Comparison of ENCODE assay signal across 9 cellular contexts in genomic region chr2:240595381-240596079, GRCh38. TPM values are rescaled to one million over a fixed set of nuclear protein-coding genes. Genes with fewer than 3 reads are reported as not detected.
A peak's percentile ranks its signal among the peaks of the same experiment; 100 is the strongest.
DNase-seq lines count a peak whose midpoint lies in the region; ATAC-seq, FAIRE-seq and TF ChIP-seq lines count a peak whose summit lies in the region.
"Had no signal": no experiment of that assay in that cellular context is flagged by ENCODE, and none has a peak within 500 bp of the region (broad histone marks: within the 10 kb centered on the region; RNA-seq: fewer than 3 reads in every experiment).

No MANE protein-coding gene starts in this region.

- H3K27me3 ChIP-seq in endothelial cell of umbilical vein (ENCODE audit: control insufficient read depth in 2 of 2, insufficient read depth in 2 of 2, low read length in 2 of 2): no peaks in the 10 kb centered on the region

- dilution Hi-C loops in endothelial cell of umbilical vein (cut with MboI; ENCODE audit: extremely low pct_ligation_motif_present, low sequenced_read_pairs): no loop called here

- TF ChIP-seq CTCF in RWPE1 (conservative IDR thresholded peaks at IDR 0.05; ENCODE audit: low read depth) (no peak), endothelial cell of umbilical vein (IDR thresholded peaks at IDR 0.05; ENCODE audit: extremely low read depth in 1 of 2, insufficient read depth in 1 of 2, low read depth in 1 of 2, low read length in 2 of 2) (peak; percentile 10 to 31)

- no TSS peak for BruUV-seq in endothelial cell of umbilical vein (replicated peaks; lab: Mats Ljungman, UMichigan)

- intact Hi-C loops in endothelial cell of umbilical vein (cut with micrococcal nuclease) (no loop called here), posterior vena cava (cut with DNase I) (no loop called here)

- DNase-seq in activated naive CD4-positive, alpha-beta T cell treated with Interleukin-2 at 50 U/mL for 16 hours: peak; percentile 11
- no peak for DNase-seq in activated naive CD4-positive, alpha-beta T cell (lab: John Stamatoyannopoulos, UW)
- DNase-seq in RWPE1 (ENCODE audit: low spot score): no peak
- no peak for DNase-seq in endothelial cell of umbilical vein (ENCODE audit: low read depth, low spot score)
- DNase-seq in posterior vena cava (ENCODE audit: low spot score): peak; percentile 76
- DNase-seq in SW480 (ENCODE audit: low spot score): no peak

- no peaks in the 10 kb centered on the region for H4K20me1 ChIP-seq in endothelial cell of umbilical vein (replicated peaks; ENCODE audit: control insufficient read depth, extremely low read depth, insufficient read depth, low read length)

- POLR2A ChIA-PET in RWPE1 (lab: Yijun Ruan, JAX; ENCODE audit: low non-redundant PET) (no interaction called here), endothelial cell of umbilical vein (lab: Charles Lee) (no interaction called here)

- CTCF ChIA-PET in RWPE1 (lab: Yijun Ruan, JAX) (interaction anchor here (0.6 kb wide), 1 partner anchor 841 kb away, joined by 3 read pairs; no protein-coding TSS in a partner anchor), endothelial cell of umbilical vein (lab: Charles Lee) (interaction anchor here (2.0 kb wide), 1 partner anchor 9 kb away, joined by 5 read pairs; the partner anchor contains the start of gene CAPN10)

- H3K4me2 ChIP-seq in endothelial cell of umbilical vein (ENCODE audit: insufficient read depth, low read length): no peak overlapping the region

- peaks cover 2 to 25% of the 10 kb centered on the region in 2 experiments for H3K36me3 ChIP-seq in endothelial cell of umbilical vein (ENCODE audit: control insufficient read depth in 2 of 2, extremely low read depth in 1 of 2, insufficient read depth in 2 of 2, low read length in 2 of 2)

- no peaks in the 10 kb centered on the region for H3K9me1 ChIP-seq in endothelial cell of umbilical vein (replicated peaks; ENCODE audit: control insufficient read depth, extremely low read depth, insufficient read depth, low read length)

- no peaks in the 10 kb centered on the region for H3K9me3 ChIP-seq in endothelial cell of umbilical vein (replicated peaks; ENCODE audit: control insufficient read depth, insufficient read depth, low read length)

- peaks cover 8% of the 10 kb centered on the region for H3K79me2 ChIP-seq in endothelial cell of umbilical vein (ENCODE audit: control insufficient read depth, insufficient read depth, low read length)

- no peaks in the 10 kb centered on the region for H3K4me1 ChIP-seq in endothelial cell of umbilical vein (ENCODE audit: control insufficient read depth, extremely low read depth, insufficient read depth, low read length)

- ATAC-seq in HG02798 (IDR thresholded peaks at IDR 0.05; ENCODE audit: poor library complexity, unreplicated experiment) (no peak), HG02938 (IDR thresholded peaks at IDR 0.05; ENCODE audit: unreplicated experiment) (no peak)

- H3K9ac ChIP-seq in endothelial cell of umbilical vein (replicated peaks; ENCODE audit: extremely low read depth, insufficient read depth, low read length): no peak overlapping the region

- no peak overlapping the region for H2AFZ ChIP-seq in endothelial cell of umbilical vein (ENCODE audit: low read depth, low read length)

- no peak for FAIRE-seq in endothelial cell of umbilical vein (lab: Jason Lieb, UNC)
- FAIRE-seq: GM18507 had no signal

- no peak overlapping the region for H3K4me3 ChIP-seq in endothelial cell of umbilical vein (replicated peaks in 1 of 3; ENCODE audit: insufficient read depth in 1 of 3, low read depth in 1 of 3, low read length in 3 of 3)

- H3K27ac ChIP-seq in RWPE1: peak overlapping the region; percentile 3; the same call in 1 of the 2 replicates
- H3K27ac ChIP-seq in endothelial cell of umbilical vein (ENCODE audit: insufficient read depth, low read depth, low read length): no peak overlapping the region

- TF ChIP-seq POLR2A in endothelial cell of umbilical vein (IDR thresholded peaks at IDR 0.05; ENCODE audit: low read depth, low read length): no peak

TF ChIP-seq in endothelial cell of umbilical vein, 7 proteins besides CTCF, POLR2A, EP300 and RAD21:
- TF ChIP-seq MYC (IDR thresholded peaks at IDR 0.05; ENCODE audit: low read depth, low read length) (no peak), GATA2 (IDR thresholded peaks at IDR 0.05; ENCODE audit: insufficient read depth, insufficient read length, low read depth, low read length) (no peak), POLR2AphosphoS5 (IDR thresholded peaks at IDR 0.05; ENCODE audit: insufficient read depth, low read depth, low read length) (no peak), FOS (IDR thresholded peaks at IDR 0.05; ENCODE audit: borderline replicate concordance, insufficient read depth, low read length) (no peak), JUN (IDR thresholded peaks at IDR 0.05; ENCODE audit: borderline replicate concordance, insufficient read depth, insufficient read length, low read depth) (no peak), EZH2 (IDR thresholded peaks at IDR 0.05; ENCODE audit: borderline replicate concordance, low read depth, low read length, severe bottlenecking) (no peak)
- TF ChIP-seq, protein P1, sequence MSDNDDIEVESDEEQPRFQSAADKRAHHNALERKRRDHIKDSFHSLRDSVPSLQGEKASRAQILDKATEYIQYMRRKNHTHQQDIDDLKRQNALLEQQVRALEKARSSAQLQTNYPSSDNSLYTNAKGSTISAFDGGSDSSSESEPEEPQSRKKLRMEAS (IDR thresholded peaks at IDR 0.05; ENCODE audit: insufficient read depth, insufficient read length): no peak
TF ChIP-seq in endothelial cell of umbilical vein: peak in this region for 0.

RNA-seq across cellular contexts. Expression of gene CAPN10, which starts 9.0 kb away (rescaled TPM):
- total RNA-seq in endothelial cell of umbilical vein (37.9 and 39.9 TPM in 2 replicates), posterior vena cava (10 to 100 TPM; 18.6 to 22.6 TPM)
- 25.2 and 36.7 TPM in 2 replicates for polyA plus RNA-seq in endothelial cell of umbilical vein
- polyA plus RNA-seq in endothelial cell of umbilical vein (2011; cell fraction: cytosol; rRNA removed): 13.1 and 20.9 TPM in 2 replicates
- 116 and 147 TPM in 2 replicates for polyA plus RNA-seq in endothelial cell of umbilical vein (2011; cell fraction: nucleus; rRNA removed)
- polyA plus RNA-seq in endothelial cell of umbilical vein (2012): 20.9 and 28.5 TPM in 2 replicates
- polyA minus RNA-seq in endothelial cell of umbilical vein: 11.4 and 20.2 TPM in 2 replicates
- 6.3 TPM for polyA minus RNA-seq in endothelial cell of umbilical vein (2011; cell fraction: cytosol; rRNA and poly(A)+ RNA removed)
- 21.9 and 32.9 TPM in 2 replicates for polyA minus RNA-seq in endothelial cell of umbilical vein (2011; cell fraction: nucleus; rRNA and poly(A)+ RNA removed)

RNA-seq across cellular contexts. Expression of gene RNPEPL1, which starts 27.2 kb away (rescaled TPM):
- total RNA-seq in endothelial cell of umbilical vein: 62.1 and 67.1 TPM in 2 replicates
- 35.8 and 47.3 TPM in 2 replicates for polyA plus RNA-seq in endothelial cell of umbilical vein
- polyA plus RNA-seq in endothelial cell of umbilical vein (2011; cell fraction: cytosol; rRNA removed): 27.5 and 41.8 TPM in 2 replicates
- polyA plus RNA-seq in endothelial cell of umbilical vein (2011; cell fraction: nucleus; rRNA removed): 45.9 and 55.5 TPM in 2 replicates
- polyA plus RNA-seq in endothelial cell of umbilical vein (2012): 42.5 and 75.3 TPM in 2 replicates
- polyA minus RNA-seq in endothelial cell of umbilical vein: 17.3 and 23.2 TPM in 2 replicates
- polyA minus RNA-seq in endothelial cell of umbilical vein (2011; cell fraction: cytosol; rRNA and poly(A)+ RNA removed): 28.5 TPM
- polyA minus RNA-seq in endothelial cell of umbilical vein (2011; cell fraction: nucleus; rRNA and poly(A)+ RNA removed): 14.5 and 21.9 TPM in 2 replicates
- 10 to 100 TPM; 47.1 to 49.3 TPM for total RNA-seq in posterior vena cava

RNA-seq across cellular contexts. Expression of gene GPR35, which starts 29.8 kb away (rescaled TPM):
- total RNA-seq in endothelial cell of umbilical vein (0.25 and 0.33 TPM in 2 replicates), posterior vena cava (1 to 10 TPM; 1.2 to 1.8 TPM)
- 0.18 TPM in 2 replicates for polyA plus RNA-seq in endothelial cell of umbilical vein
- polyA plus RNA-seq in endothelial cell of umbilical vein (2011; cell fraction: cytosol; rRNA removed): 0.12 and 0.16 TPM in 2 replicates
- 0.58 and 1.4 TPM in 2 replicates for polyA plus RNA-seq in endothelial cell of umbilical vein (2011; cell fraction: nucleus; rRNA removed)
- 0.18 and 0.29 TPM in 2 replicates for polyA plus RNA-seq in endothelial cell of umbilical vein (2012)
- 0.21 TPM in 1 of 2 replicates, not detected in the other for polyA minus RNA-seq in endothelial cell of umbilical vein
- polyA minus RNA-seq in endothelial cell of umbilical vein (2011; cell fraction: cytosol; rRNA and poly(A)+ RNA removed): not detected
- 0.63 TPM in 1 of 2 replicates, not detected in the other for polyA minus RNA-seq in endothelial cell of umbilical vein (2011; cell fraction: nucleus; rRNA and poly(A)+ RNA removed)

RNA-seq across cellular contexts. Expression of gene DUSP28, which starts 35.4 kb away (rescaled TPM):
- total RNA-seq in endothelial cell of umbilical vein (2.1 and 2.2 TPM in 2 replicates), posterior vena cava (1 to 10 TPM; 2.0 to 2.3 TPM)
- polyA plus RNA-seq in endothelial cell of umbilical vein: 4.3 and 5.7 TPM in 2 replicates
- 2.2 and 3.2 TPM in 2 replicates for polyA plus RNA-seq in endothelial cell of umbilical vein (2011; cell fraction: cytosol; rRNA removed)
- 3.0 and 3.8 TPM in 2 replicates for polyA plus RNA-seq in endothelial cell of umbilical vein (2011; cell fraction: nucleus; rRNA removed)
- 3.0 and 3.8 TPM in 2 replicates for polyA plus RNA-seq in endothelial cell of umbilical vein (2012)
- 1.4 and 4.7 TPM in 2 replicates for polyA minus RNA-seq in endothelial cell of umbilical vein
- polyA minus RNA-seq in endothelial cell of umbilical vein (2011; cell fraction: cytosol; rRNA and poly(A)+ RNA removed): 0.51 TPM
- 3.1 and 4.6 TPM in 2 replicates for polyA minus RNA-seq in endothelial cell of umbilical vein (2011; cell fraction: nucleus; rRNA and poly(A)+ RNA removed)

RNA-seq across cellular contexts. Expression of gene ANKMY1, which starts 37.7 kb away (rescaled TPM):
- total RNA-seq in endothelial cell of umbilical vein (12.2 and 16.0 TPM in 2 replicates), posterior vena cava (10 to 100 TPM in 1 of 2 donors, 1 to 10 TPM in 1; 7.1 to 12.9 TPM)
- polyA plus RNA-seq in endothelial cell of umbilical vein: 7.7 and 9.0 TPM in 2 replicates
- 3.4 and 5.0 TPM in 2 replicates for polyA plus RNA-seq in endothelial cell of umbilical vein (2011; cell fraction: cytosol; rRNA removed)
- 19.7 and 27.1 TPM in 2 replicates for polyA plus RNA-seq in endothelial cell of umbilical vein (2011; cell fraction: nucleus; rRNA removed)
- 7.6 and 8.0 TPM in 2 replicates for polyA plus RNA-seq in endothelial cell of umbilical vein (2012)
- 10.6 and 13.9 TPM in 2 replicates for polyA minus RNA-seq in endothelial cell of umbilical vein
- 9.9 TPM for polyA minus RNA-seq in endothelial cell of umbilical vein (2011; cell fraction: cytosol; rRNA and poly(A)+ RNA removed)
- polyA minus RNA-seq in endothelial cell of umbilical vein (2011; cell fraction: nucleus; rRNA and poly(A)+ RNA removed): 25.4 and 27.0 TPM in 2 replicates

Comparison
In these comparisons a context has a peak if more than half of its experiments do, and no peak if none do; other contexts are left out.
1. DNase-seq: peak in activated naive CD4-positive, alpha-beta T cell treated with Interleukin-2 at 50 U/mL for 16 hours (single experiment) and posterior vena cava (single experiment); none in activated naive CD4-positive, alpha-beta T cell (0 of 4), RWPE1 (single experiment), endothelial cell of umbilical vein (single experiment) and SW480 (single experiment).